ENCODE assay signal across 21 cellular contexts in genomic region chr15:89397653-89398023, GRCh38.
DNase-seq lines count a peak whose midpoint lies in the region; ATAC-seq, FAIRE-seq and TF ChIP-seq lines count a peak whose summit lies in the region.
"Had no signal": no experiment of that assay in that cellular context is flagged by ENCODE, and none has a peak within 500 bp of the region (broad histone marks: within the 10 kb centered on the region; RNA-seq: fewer than 3 reads in every experiment).

No MANE protein-coding gene starts in this region.

- H3K4me2 ChIP-seq in A549 (no peak overlapping the region), Karpas-422 (ENCODE audit: low read depth, low read length, poor library complexity, severe bottlenecking) (peak overlapping the region; percentile 64), K562 (ENCODE audit: insufficient read depth, low read length) (no peak overlapping the region)

- ATAC-seq in A549 (no peak), K562 (no peak), HG03460 (IDR thresholded peaks at IDR 0.05; ENCODE audit: unreplicated experiment) (no peak)
- ATAC-seq: CD8-positive, alpha-beta T cell had no signal

- no peaks in the 10 kb centered on the region for H3K79me2 ChIP-seq in Karpas-422 (ENCODE audit: low read length)
- H3K79me2 ChIP-seq in K562 (ENCODE audit: control insufficient read depth, insufficient read depth, low read length): no peaks in the 10 kb centered on the region

- TF ChIP-seq CTCF in A549 (IDR thresholded peaks at IDR 0.05) (no peak), K562 (IDR thresholded peaks at IDR 0.05 in 2 of 3, conservative IDR thresholded peaks at IDR 0.05 in 1 of 3; ENCODE audit: insufficient read depth in 2 of 3, low read depth in 1 of 3, low read length in 3 of 3) (no peak)

- H3K27ac ChIP-seq in A549: no peak overlapping the region
- H3K27ac ChIP-seq in Karpas-422 (ENCODE audit: low read length): peak overlapping the region; percentile 88
- H3K27ac ChIP-seq in K562 (ENCODE audit: extremely low read depth, low read depth, low read length): no peak overlapping the region
- H3K27ac ChIP-seq: C4-2B had no signal

- TF ChIP-seq EP300 in A549 (IDR thresholded peaks at IDR 0.05) (no peak), K562 (IDR thresholded peaks at IDR 0.05; ENCODE audit: low read length) (no peak)

- DNase-seq in A549 (ENCODE audit: low read depth in 1 of 2, low spot score in 1 of 2) (no peak), Karpas-422 (no peak), K562 (ENCODE audit: extremely low read depth in 1 of 4, low spot score in 3 of 4) (no peak), NCI-H2196 (lab: John Stamatoyannopoulos, UW; ENCODE audit: unreplicated experiment) (no peak), GM03348 (ENCODE audit: low spot score) (no peak)
- DNase-seq: 8988T; Caco-2; CD4-positive, CD25-positive, alpha-beta regulatory T cell; CD8-positive, alpha-beta T cell; DMS 273 treated with DMSO at 0.1 percent for 48 hours; DMS79; EL; GDM1; GOT3; HCEC 1CT had no signal

- TF ChIP-seq RAD21 in A549 (conservative IDR thresholded peaks at IDR 0.05 in 1 of 2, IDR thresholded peaks at IDR 0.05 in 1 of 2): no peak
- TF ChIP-seq RAD21 in K562 (CRISPR knock-in tag; conservative IDR thresholded peaks at IDR 0.05 in 1 of 2, IDR thresholded peaks at IDR 0.05 in 1 of 2): no peak

- 68% methylated on average over 3 of the region's 3 CpGs for WGBS in A549 (ENCODE audit: missing lambda C conversion rate)
- 6% methylated on average over 3 of the region's 3 CpGs for WGBS in K562 (ENCODE audit: insufficient coverage, low coverage, missing lambda C conversion rate)

- TF ChIP-seq POLR2A in A549 (IDR thresholded peaks at IDR 0.05; ENCODE audit: low read length) (no peak), K562 (conservative IDR thresholded peaks at IDR 0.05) (no peak)

- H3K9me1 ChIP-seq in K562 (ENCODE audit: control insufficient read depth, insufficient read depth, low read length): no peaks in the 10 kb centered on the region

- H3K4me3 ChIP-seq in A549: no peak overlapping the region
- peak overlapping the region; percentile 62 for H3K4me3 ChIP-seq in Karpas-422 (ENCODE audit: low read length)
- H3K4me3 ChIP-seq in K562: no peak overlapping the region
- peak overlapping the region; percentile 8 for H3K4me3 ChIP-seq in iPS-15b (ENCODE audit: low read depth, low read length)

- intact Hi-C loops in K562 (cut with micrococcal nuclease): loop anchor here (2.0 kb wide), 1 partner anchor 39 kb away; no protein-coding TSS in a partner anchor

- peaks cover 24% of the 10 kb centered on the region for H3K4me1 ChIP-seq in A549
- H3K4me1 ChIP-seq in Karpas-422 (ENCODE audit: low read length): peaks cover 90% of the 10 kb centered on the region
- H3K4me1 ChIP-seq in K562 (replicated peaks in 1 of 2; ENCODE audit: control insufficient read depth in 2 of 2, insufficient read depth in 2 of 2, low read length in 2 of 2): peaks cover 0 to 16% of the 10 kb centered on the region in 2 experiments; a peak in 3 of 5 replicates
- peaks cover 10% of the 10 kb centered on the region for H3K4me1 ChIP-seq in iPS-15b (ENCODE audit: control insufficient read depth, insufficient read depth, low read length)
- H3K4me1 ChIP-seq: Caco-2 had no signal

- peak overlapping the region; percentile 72 for H3K9ac ChIP-seq in Karpas-422 (ENCODE audit: low read length)
- H3K9ac ChIP-seq in K562 (ENCODE audit: insufficient read depth in 1 of 2, low read depth in 2 of 2, low read length in 2 of 2): no peak overlapping the region
- no peak overlapping the region for H3K9ac ChIP-seq in iPS-15b (ENCODE audit: low read depth, low read length)

- no peaks in the 10 kb centered on the region for H3K9me2 ChIP-seq in Karpas-422 (replicated peaks; ENCODE audit: insufficient read depth, low read length)

- H3K9me3 ChIP-seq in A549 (no peaks in the 10 kb centered on the region), Karpas-422 (ENCODE audit: low read length) (no peaks in the 10 kb centered on the region), K562 (replicated peaks; ENCODE audit: control insufficient read depth, insufficient read depth, low read depth, low read length) (no peaks in the 10 kb centered on the region), iPS-15b (ENCODE audit: control insufficient read depth, insufficient read depth, low read length) (no peaks in the 10 kb centered on the region)
- H3K9me3 ChIP-seq: Caco-2 had no signal

- H3K27me3 ChIP-seq in Karpas-422 (ENCODE audit: low read length) (no peaks in the 10 kb centered on the region), K562 (ENCODE audit: control insufficient read depth in 2 of 2, insufficient read depth in 2 of 2, low read length in 2 of 2) (peaks cover 0 to 40% of the 10 kb centered on the region in 2 experiments; a peak in 2 of 5 replicates), iPS-15b (ENCODE audit: control insufficient read depth, insufficient read depth, low read length) (peaks cover 94% of the 10 kb centered on the region)

- in situ Hi-C loops in K562 (cut with MboI): no loop called here

- no TSS peak for BruUV-seq in K562 (replicated peaks; lab: Mats Ljungman, UMichigan)

- FAIRE-seq in A549 (lab: Jason Lieb, UNC) (no peak), K562 (lab: Jason Lieb, UNC) (no peak)
- FAIRE-seq: D721Med, GM12891, GM18507 had no signal

- H2AFZ ChIP-seq in Karpas-422 (ENCODE audit: low read length) (no peak overlapping the region), K562 (ENCODE audit: low read depth, low read length) (no peak overlapping the region)

- CTCF ChIA-PET in A549 (lab: Yijun Ruan, JAX): interaction anchor here (0.6 to 9.4 kb wide), 11 partner anchors 7 to 469 kb away, joined by 3 to 223 read pairs (median 6); no protein-coding TSS in a partner anchor
- CTCF ChIA-PET in K562 (lab: Yijun Ruan, JAX; ENCODE audit: low intra/inter-chr PET ratio): no interaction called here

- H4K20me1 ChIP-seq in Karpas-422 (ENCODE audit: insufficient read depth, low read depth, low read length) (no peaks in the 10 kb centered on the region), K562 (replicated peaks; ENCODE audit: control insufficient read depth, insufficient read depth, low read length) (no peaks in the 10 kb centered on the region; the same call in 1 of the 2 replicates)

- H3K36me3 ChIP-seq in Karpas-422 (ENCODE audit: insufficient read depth, low read length) (no peaks in the 10 kb centered on the region), K562 (ENCODE audit: control insufficient read depth, insufficient read depth, low read length) (no peaks in the 10 kb centered on the region), iPS-15b (ENCODE audit: control insufficient read depth, insufficient read depth, low read length) (no peaks in the 10 kb centered on the region)

- POLR2A ChIA-PET in A549 (lab: Yijun Ruan, JAX) (no interaction called here), K562 (lab: Yijun Ruan, JAX) (interaction anchor here (1.0 kb wide), 1 partner anchor 31 kb away, joined by 3 read pairs; no protein-coding TSS in a partner anchor)

TF ChIP-seq in A549, 52 proteins besides CTCF, POLR2A, EP300 and RAD21:
- no peak for TF ChIP-seq NR3C1 (IDR thresholded peaks at IDR 0.05)
- no peak for TF ChIP-seq FOSL2 (IDR thresholded peaks at IDR 0.05)
- no peak for TF ChIP-seq FOSL2 (CRISPR knock-in tag; IDR thresholded peaks at IDR 0.05)
- no peak for TF ChIP-seq RCOR1 (IDR thresholded peaks at IDR 0.05; ENCODE audit: low read depth, low read length)
- TF ChIP-seq MAFK (IDR thresholded peaks at IDR 0.05; ENCODE audit: partially characterized antibody): no peak
- no peak for TF ChIP-seq CHD4 (IDR thresholded peaks at IDR 0.05; ENCODE audit: borderline replicate concordance)
- TF ChIP-seq KDM1A (IDR thresholded peaks at IDR 0.05; ENCODE audit: low read depth): peak; percentile 27; the same call in 1 of the 2 replicates
- TF ChIP-seq PHF8 (IDR thresholded peaks at IDR 0.05; ENCODE audit: borderline replicate concordance, low read depth): no peak
- no peak for TF ChIP-seq BHLHE40 (IDR thresholded peaks at IDR 0.05; ENCODE audit: low read depth, low read length)

TF ChIP-seq in K562, 482 proteins besides CTCF, POLR2A, EP300 and RAD21:
- no peak for TF ChIP-seq FOXP1 (CRISPR knock-in tag; IDR thresholded peaks at IDR 0.05)
- peak; percentile 80 for TF ChIP-seq RBM25 (IDR thresholded peaks at IDR 0.05; ENCODE audit: low read depth, low read length, severe bottlenecking)

Comparison
In these comparisons a context has a peak if more than half of its experiments do, and no peak if none do; other contexts are left out.
1. H3K4me3 ChIP-seq: peak in Karpas-422 (single experiment) and iPS-15b (single experiment); none in A549 (single experiment) and K562 (single experiment).
2. Of the 35 proteins assayed by ChIP-seq in both K562 and A549: peak only in K562: none; only in A549: KDM1A; in both: none; in neither: 34.